Comparison of ENCODE assay signal across 14 cellular contexts in the genomic region with DNA sequence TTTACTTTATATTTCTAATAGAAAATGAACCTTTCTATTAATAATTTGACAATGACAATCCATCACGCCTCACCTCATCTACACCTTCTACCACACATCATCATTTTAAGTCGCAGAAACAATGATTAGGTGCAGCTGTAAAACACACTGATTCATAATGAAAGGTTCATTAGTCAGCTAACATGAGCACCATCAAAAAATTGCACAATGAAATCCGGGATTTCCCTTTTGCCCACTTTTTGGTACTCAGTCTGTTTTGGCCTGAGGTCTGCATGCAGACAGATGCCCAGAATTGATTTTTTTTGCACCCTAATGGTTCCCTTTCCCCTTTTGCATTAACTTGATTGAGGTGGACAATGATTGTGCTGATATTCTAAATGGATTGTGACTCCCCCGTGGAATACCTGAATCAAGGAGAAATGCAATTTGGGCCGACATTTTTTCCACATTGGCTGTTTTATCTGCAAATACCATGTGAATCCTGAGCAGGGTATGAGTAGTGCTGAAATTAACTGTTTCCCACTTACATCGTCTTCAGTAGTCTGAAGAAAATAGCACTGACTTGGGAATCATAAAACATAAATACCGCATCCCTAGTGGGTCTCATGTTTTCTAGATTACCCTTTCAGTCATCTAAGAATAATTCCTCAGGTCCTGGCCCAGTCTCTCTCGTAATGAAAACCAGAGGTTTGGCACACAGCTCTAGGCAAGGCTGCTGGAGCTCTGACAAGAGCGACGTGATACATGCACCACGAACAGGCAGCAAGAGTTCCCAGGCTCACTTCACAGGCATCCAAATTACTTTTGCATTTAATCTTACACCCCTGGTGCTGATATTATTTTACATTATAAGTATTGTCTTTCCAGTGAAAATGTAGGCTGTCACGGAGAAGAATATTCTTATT.
DNase-seq lines count a peak whose midpoint lies in the region; ATAC-seq and TF ChIP-seq lines count a peak whose summit lies in the region.
"Had no signal": no experiment of that assay in that cellular context is flagged by ENCODE, and none has a peak within 500 bp of the region (broad histone marks: within the 10 kb centered on the region; RNA-seq: fewer than 3 reads in every experiment).

No MANE protein-coding gene starts in this region.

- DNase-seq in Right ventricle myocardium inferior (ENCODE audit: missing footprints) (peak; percentile 74), right atrium auricular region (ENCODE audit: low spot score) (no peak), astrocyte of the spinal cord (ENCODE audit: low read depth, low spot score) (peak; percentile 79), left ventricle myocardium superior (peak; percentile 44), cerebellar nuclear complex (lab: John Stamatoyannopoulos, UW) (no peak)
- DNase-seq: 8988T, foreskin melanocyte, lower lobe of right lung, NCI-H1417, substantia nigra had no signal

- intact Hi-C loops in Right ventricle myocardium inferior (cut with DNase I) = no loop called here
- intact Hi-C loops in left ventricle myocardium superior (cut with micrococcal nuclease) = no loop called here

- peak; percentile 72 for ATAC-seq in Right ventricle myocardium inferior
- ATAC-seq in left ventricle myocardium superior = peak; percentile 73
- no peak for ATAC-seq in GM18873 (IDR thresholded peaks at IDR 0.05; ENCODE audit: low FRiP score, unreplicated experiment)
- no peak for ATAC-seq in GM21423 (IDR thresholded peaks at IDR 0.05; ENCODE audit: unreplicated experiment)
- no peak for ATAC-seq in HG03095 (IDR thresholded peaks at IDR 0.05; ENCODE audit: unreplicated experiment)
- ATAC-seq: activated CD4-positive, CD25-positive, alpha-beta regulatory T cell treated with anti-CD3 and anti-CD28 coated beads, Interleukin-2, amount 50 U/mL, for 24 hours; lower lobe of right lung had no signal

- H3K4me1 ChIP-seq in right atrium auricular region = no peaks in the 10 kb centered on the region
- H3K4me1 ChIP-seq: lower lobe of right lung had no signal

- TF ChIP-seq CTCF in right atrium auricular region (IDR thresholded peaks at IDR 0.05) (no peak), astrocyte of the spinal cord (IDR thresholded peaks at IDR 0.05; ENCODE audit: low read depth, low read length) (no peak)

- no peaks in the 10 kb centered on the region for H3K36me3 ChIP-seq in right atrium auricular region
- H3K36me3 ChIP-seq: lower lobe of right lung had no signal

- H3K9me3 ChIP-seq in right atrium auricular region = no peaks in the 10 kb centered on the region
- H3K9me3 ChIP-seq: lower lobe of right lung had no signal

- H3K27ac ChIP-seq in right atrium auricular region = no peak overlapping the region
- H3K27ac ChIP-seq: lower lobe of right lung had no signal

- in situ Hi-C loops in astrocyte of the spinal cord (cut with HindIII; ENCODE audit: low sequenced_read_pairs) = no loop called here

- H3K4me3 ChIP-seq in right atrium auricular region = no peak overlapping the region
- no peak overlapping the region for H3K4me3 ChIP-seq in astrocyte of the spinal cord (ENCODE audit: low read depth, low read length)
- H3K4me3 ChIP-seq: lower lobe of right lung had no signal

- no peaks in the 10 kb centered on the region for H3K27me3 ChIP-seq in right atrium auricular region

Comparison
In these comparisons a context has a peak if more than half of its experiments do, and no peak if none do; other contexts are left out.
1. DNase-seq: peak in Right ventricle myocardium inferior (single experiment), astrocyte of the spinal cord (single experiment) and left ventricle myocardium superior (single experiment); none in right atrium auricular region (single experiment) and cerebellar nuclear complex (0 of 2).
2. ATAC-seq: peak in Right ventricle myocardium inferior (single experiment) and left ventricle myocardium superior (single experiment); none in GM18873 (single experiment), GM21423 (single experiment) and HG03095 (single experiment).